In genomic region chr1:44354268-44354839, GRCh38 we compare ENCODE assay signal across 1 cellular context.
A peak's percentile ranks its signal among the peaks of the same experiment; 100 is the strongest.
TF ChIP-seq lines count a peak whose summit lies in the region.

No MANE protein-coding gene starts in this region.

TF ChIP-seq in HepG2, 621 proteins besides CTCF, POLR2A, EP300 and RAD21 (continued from another document):
- 0 out of 2 replicates have a peak, but pooled peaks have one; percentile 27 for TF ChIP-seq AHDC1 (CRISPR knock-in tag; IDR thresholded peaks at IDR 0.05; ENCODE audit: borderline replicate concordance)
- no peak for TF ChIP-seq ZNF556 (CRISPR knock-in tag; IDR thresholded peaks at IDR 0.05; ENCODE audit: borderline replicate concordance)
